Comparison of ENCODE assay signal across 8 cellular contexts in the genomic region with DNA sequence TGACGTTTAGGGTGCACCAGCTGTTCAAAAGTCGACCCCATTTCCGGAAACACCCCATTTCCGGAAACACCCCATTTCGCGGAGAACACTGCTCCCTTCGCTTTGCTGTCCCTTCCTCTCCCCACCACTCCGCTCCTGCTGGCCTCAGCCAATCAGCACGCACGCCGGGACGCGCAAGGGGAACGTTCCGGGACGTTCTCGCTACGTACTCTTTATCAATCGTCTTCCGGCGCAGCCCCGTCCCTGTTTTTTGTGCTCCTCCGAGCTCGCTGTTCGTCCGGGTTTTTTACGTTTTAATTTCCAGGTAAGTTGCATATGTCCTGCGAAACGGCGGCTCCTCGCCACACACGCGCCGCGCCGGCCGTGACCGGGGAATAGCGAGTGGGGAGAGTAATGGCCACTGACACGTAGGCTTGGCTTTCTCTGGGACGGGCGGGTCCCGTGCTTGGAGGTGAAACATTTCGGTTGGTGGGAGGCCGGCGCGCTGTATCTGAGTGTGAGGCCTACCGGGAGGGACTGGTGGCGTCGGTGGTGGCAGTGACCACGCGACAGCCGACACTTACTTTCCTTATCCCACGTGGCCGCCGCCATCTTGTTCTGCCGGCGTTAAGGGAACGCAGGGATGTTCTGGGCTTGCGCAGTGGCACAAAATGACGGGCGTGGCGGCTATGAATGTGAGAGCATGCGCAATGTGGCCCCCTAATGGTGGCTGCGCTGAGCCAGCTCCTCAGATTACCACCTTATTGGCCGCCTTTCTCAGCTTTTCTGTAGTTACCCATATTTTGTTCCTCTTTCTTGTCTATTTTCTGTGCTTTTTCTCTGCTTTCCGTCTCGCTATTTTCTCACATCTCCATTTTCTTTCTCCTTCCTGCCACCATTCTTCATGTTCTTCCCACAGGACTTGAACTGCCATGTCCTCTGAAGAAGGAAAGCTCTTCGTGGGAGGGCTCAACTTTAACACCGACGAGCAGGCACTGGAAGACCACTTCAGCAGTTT. TPM values are rescaled to one million over a fixed set of nuclear protein-coding genes. Genes with fewer than 3 reads are reported as not detected.
A peak's percentile ranks its signal among the peaks of the same experiment; 100 is the strongest.
DNase-seq lines count a peak whose midpoint lies in the region; ATAC-seq and TF ChIP-seq lines count a peak whose summit lies in the region.

A gene (plus strand): TSS at position 215 of the 997 bp plus-strand sequence. CDS start 697 bp downstream, at position 912.

- ATAC-seq in GM19023 (IDR thresholded peaks at IDR 0.05; ENCODE audit: unreplicated experiment) (peak; percentile 80), HG03280 (IDR thresholded peaks at IDR 0.05; ENCODE audit: unreplicated experiment) (peak; percentile 85)

- DNase-seq in AG20443 (ENCODE audit: low spot score): peak; percentile 88
- DNase-seq in NCI-H345 treated with DMSO at 0.1 percent for 48 hours (lab: John Stamatoyannopoulos, UW; ENCODE audit: unreplicated experiment): peak; percentile 83
- DNase-seq in activated CD4-positive, CD25-positive, alpha-beta regulatory T cell (lab: John Stamatoyannopoulos, UW): peak; percentile 63 to 84 (median 78)
- DNase-seq in caudate nucleus (lab: John Stamatoyannopoulos, UW): peak; percentile 17 to 96 (median 84)
- peak; percentile 93 for DNase-seq in iris pigment epithelial cell (ENCODE audit: low read depth)
- peak; percentile 97 for DNase-seq in spleen

- 0 to 53% (median 1%) methylated on average over 52 to 71 of the region's 71 CpGs for WGBS in spleen, 5 donors

- H3K4me3 ChIP-seq in spleen: peak within 1 kb of the TSS; percentile 29 to 72 (median 59)

- no peaks in the 10 kb centered on the region for H3K27me3 ChIP-seq in spleen (replicated peaks in 1 of 7)

- intact Hi-C loops in spleen (cut with DNase I; ENCODE audit: low total_unique reads): no loop called here

- H3K4me1 ChIP-seq in spleen: peaks cover 9 to 29% (median 20%) of the 10 kb centered on the region in 6 donors

- H3K27ac ChIP-seq in caudate nucleus (ENCODE audit: low read depth, low read length): peak within 1 kb of the TSS; percentile 99
- H3K27ac ChIP-seq in spleen: peak within 1 kb of the TSS; percentile 91 to 100 (median 98)

- H3K9me3 ChIP-seq in spleen: no peaks in the 10 kb centered on the region

- peaks cover 0 to 46% (median 42%) of the 10 kb centered on the region in 6 donors for H3K36me3 ChIP-seq in spleen

- TF ChIP-seq POLR2A in spleen (IDR thresholded peaks at IDR 0.05): peak; percentile 61 to 88 (median 76)

- peak in 9 of 11 experiments; percentile 11 to 65 (median 52) for TF ChIP-seq CTCF in spleen (IDR thresholded peaks at IDR 0.05 in 8 of 11, conservative IDR thresholded peaks at IDR 0.05 in 3 of 11)

RNA-seq across cellular contexts. Expression of the gene that starts here (rescaled TPM):
- 100 to 1,000 TPM; 155 to 361 (median 203) TPM for total RNA-seq in spleen
- polyA plus RNA-seq in spleen: 100 to 1,000 TPM; 162 to 224 (median 198) TPM

Comparison
In these comparisons a context has a peak if more than half of its experiments do, and no peak if none do; other contexts are left out.
1. Peak in every context shown above with its lines: DNase-seq, ATAC-seq, H3K4me3 ChIP-seq and H3K27ac ChIP-seq.